Comparison of ENCODE assay signal across 2 cellular contexts in the genomic region with DNA sequence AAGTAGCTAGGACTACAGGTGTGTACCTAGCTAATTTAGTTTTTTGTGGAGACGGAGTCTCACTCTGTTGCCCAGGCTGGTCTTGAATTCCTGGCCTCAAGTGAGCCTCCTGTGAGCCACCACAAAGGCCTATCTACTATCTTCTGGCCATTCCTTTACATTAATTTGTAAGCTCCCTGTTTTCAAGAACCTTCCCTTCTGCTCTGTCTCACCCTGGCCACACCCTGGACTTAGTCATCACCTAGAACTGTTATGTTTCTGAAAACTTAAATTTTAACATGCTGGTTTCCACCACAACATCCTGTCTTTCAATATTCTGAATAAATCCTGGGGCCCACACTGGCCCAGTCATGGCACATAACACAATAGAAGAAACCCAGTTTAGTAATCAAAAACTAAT.
TF ChIP-seq lines count a peak whose summit lies in the region.

No MANE protein-coding gene starts in this region.

TF ChIP-seq in HCT116, 20 proteins besides CTCF, POLR2A, EP300 and RAD21:
- TF ChIP-seq EZH2phosphoT487 (IDR thresholded peaks at IDR 0.05; ENCODE audit: borderline replicate concordance), result no peak
- TF ChIP-seq MAX (IDR thresholded peaks at IDR 0.05), result no peak
- no peak for TF ChIP-seq SRF (IDR thresholded peaks at IDR 0.05; ENCODE audit: low read depth)
- no peak for TF ChIP-seq ELF1 (IDR thresholded peaks at IDR 0.05; ENCODE audit: borderline replicate concordance, low read depth)
- TF ChIP-seq FOSL1 (IDR thresholded peaks at IDR 0.05; ENCODE audit: low read depth), result peak; percentile 14; the same call in 1 of the 2 replicates

TF ChIP-seq in SK-N-SH, 30 proteins besides CTCF, POLR2A, EP300 and RAD21:
- TF ChIP-seq RCOR1 (IDR thresholded peaks at IDR 0.05; ENCODE audit: low read length) (no peak), TAF1 (IDR thresholded peaks at IDR 0.05; ENCODE audit: borderline replicate concordance, low read depth, low read length) (no peak), NRF1 (IDR thresholded peaks at IDR 0.05; ENCODE audit: low read depth, low read length) (no peak), SIN3A (IDR thresholded peaks at IDR 0.05; ENCODE audit: borderline replicate concordance, low read depth, low read length) (no peak), RXRA (IDR thresholded peaks at IDR 0.05; ENCODE audit: borderline replicate concordance, low read depth) (no peak), CHD2 (IDR thresholded peaks at IDR 0.05; ENCODE audit: low read length, partially characterized antibody) (no peak), FOSL2 (IDR thresholded peaks at IDR 0.05; ENCODE audit: borderline replicate concordance, low read depth) (no peak), ELF1 (IDR thresholded peaks at IDR 0.05) (no peak), GABPA (IDR thresholded peaks at IDR 0.05; ENCODE audit: low read depth) (no peak), POLR2AphosphoS5 (IDR thresholded peaks at IDR 0.05; ENCODE audit: low read depth, low read length) (no peak), MAX (IDR thresholded peaks at IDR 0.05; ENCODE audit: low read depth) (no peak), TEAD4 (IDR thresholded peaks at IDR 0.05; ENCODE audit: borderline replicate concordance, insufficient read depth) (no peak), NFIC (IDR thresholded peaks at IDR 0.05; ENCODE audit: borderline replicate concordance) (no peak), TCF12 (IDR thresholded peaks at IDR 0.05) (no peak), YY1 (IDR thresholded peaks at IDR 0.05; ENCODE audit: low read depth) (no peak), USF2 (IDR thresholded peaks at IDR 0.05; ENCODE audit: borderline replicate concordance, low read depth, low read length) (no peak), MEF2A (IDR thresholded peaks at IDR 0.05; ENCODE audit: borderline replicate concordance, low read depth) (no peak), EZH2phosphoT487 (IDR thresholded peaks at IDR 0.05; ENCODE audit: borderline replicate concordance, low read depth) (no peak), MXI1 (IDR thresholded peaks at IDR 0.05; ENCODE audit: low read depth, low read length) (no peak)
- TF ChIP-seq, protein P1, sequence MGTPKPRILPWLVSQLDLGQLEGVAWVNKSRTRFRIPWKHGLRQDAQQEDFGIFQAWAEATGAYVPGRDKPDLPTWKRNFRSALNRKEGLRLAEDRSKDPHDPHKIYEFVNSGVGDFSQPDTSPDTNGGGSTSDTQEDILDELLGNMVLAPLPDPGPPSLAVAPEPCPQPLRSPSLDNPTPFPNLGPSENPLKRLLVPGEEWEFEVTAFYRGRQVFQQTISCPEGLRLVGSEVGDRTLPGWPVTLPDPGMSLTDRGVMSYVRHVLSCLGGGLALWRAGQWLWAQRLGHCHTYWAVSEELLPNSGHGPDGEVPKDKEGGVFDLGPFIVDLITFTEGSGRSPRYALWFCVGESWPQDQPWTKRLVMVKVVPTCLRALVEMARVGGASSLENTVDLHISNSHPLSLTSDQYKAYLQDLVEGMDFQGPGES (IDR thresholded peaks at IDR 0.05; ENCODE audit: low read depth, low read length), result no peak
TF ChIP-seq in SK-N-SH: peak in this region for 0.
